ENCODE assay signal across 25 cellular contexts in the genomic region with DNA sequence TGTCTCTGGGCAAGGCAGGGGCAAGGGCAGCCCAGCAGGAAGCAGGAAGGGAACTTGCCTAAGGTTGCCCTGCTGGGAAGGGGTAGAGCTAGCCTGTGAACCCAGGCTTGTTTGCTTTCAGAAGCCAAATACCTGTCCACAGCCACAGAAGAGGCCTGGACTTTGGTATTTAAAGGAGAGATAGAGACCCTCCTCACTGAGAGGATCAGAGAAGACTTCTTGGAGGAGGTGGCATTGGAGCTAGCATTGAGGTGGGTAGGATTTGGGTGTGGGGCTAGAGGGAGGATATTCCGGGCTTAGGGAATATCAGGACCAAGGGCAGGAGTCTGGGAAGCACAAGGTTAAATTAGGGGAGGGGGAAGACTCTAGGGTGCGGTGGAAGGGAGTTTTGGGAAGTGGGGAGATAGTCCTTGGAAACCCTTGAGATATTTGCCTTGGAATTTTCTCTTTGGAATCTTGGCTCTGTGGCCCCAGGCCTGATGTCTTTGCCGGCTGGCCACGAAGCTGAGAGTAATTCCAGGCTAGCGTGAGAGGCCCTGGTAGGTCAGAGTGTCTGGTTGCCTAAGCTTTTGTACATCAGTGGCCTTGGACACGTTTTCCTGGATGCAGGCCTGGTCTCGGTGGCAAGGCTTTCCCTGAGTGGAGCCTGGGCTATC. TPM values are rescaled to one million over a fixed set of nuclear protein-coding genes. Genes with fewer than 3 reads are reported as not detected.
"Had no signal": no experiment of that assay in that cellular context is flagged by ENCODE, and none has a peak within 500 bp of the region (broad histone marks: within the 10 kb centered on the region; RNA-seq: fewer than 3 reads in every experiment).

No MANE protein-coding gene starts in this region.

- H3K27ac ChIP-seq: colonic mucosa, gastroesophageal sphincter, neutrophil, pancreas, tibial artery, uterus had no signal

- H3K36me3 ChIP-seq: colonic mucosa, gastroesophageal sphincter, heart right ventricle, neutrophil, pancreas, tibial artery, uterus had no signal

- H3K4me3 ChIP-seq: colonic mucosa, gastroesophageal sphincter, heart right ventricle, pancreas, tibial artery, uterus had no signal

- H3K36me3 Mint-ChIP-seq: activated naive CD8-positive, alpha-beta T cell treated with anti-CD3 and anti-CD28 coated beads, Interleukin-2, amount 10 ng/mL, durations not matched to agents 7 days and 5 days had no signal

- H3K4me1 ChIP-seq: colonic mucosa, pancreas, tibial artery, uterus had no signal

- H3K27me3 ChIP-seq: pancreas, uterus had no signal

- H3K9me3 Mint-ChIP-seq: activated CD8-positive, alpha-beta T cell treated with anti-CD3 and anti-CD28 coated beads for 36 hours; activated naive CD8-positive, alpha-beta T cell treated with anti-CD3 and anti-CD28 coated beads, Interleukin-2, amount 10 ng/mL, durations not matched to agents 7 days and 5 days; activated T-helper 17 cell treated with anti-CD3 and anti-CD28 coated beads, Interleukin-2, amount 50 U/mL, for 72 hours; brain; central memory CD8-positive, alpha-beta T cell; immature natural killer cell; naive thymus-derived CD8-positive, alpha-beta T cell; T-helper 2 cell treated with Interferon-gamma antibody and Interleukin-4, amounts not matched to agents 5 μg/mL and 100 μg/mL, for 36 hours had no signal

- H3K4me1 Mint-ChIP-seq: central memory CD8-positive, alpha-beta T cell; immature natural killer cell had no signal

- H3K4me3 Mint-ChIP-seq: activated CD8-positive, alpha-beta T cell treated with anti-CD3 and anti-CD28 coated beads for 36 hours; activated naive CD8-positive, alpha-beta T cell treated with anti-CD3 and anti-CD28 coated beads, Interleukin-2, amount 10 ng/mL, durations not matched to agents 7 days and 5 days; activated T-helper 17 cell treated with anti-CD3 and anti-CD28 coated beads, Interleukin-2, amount 50 U/mL, for 72 hours; brain; central memory CD8-positive, alpha-beta T cell; immature natural killer cell; naive thymus-derived CD8-positive, alpha-beta T cell; T-helper 2 cell treated with Interferon-gamma antibody and Interleukin-4, amounts not matched to agents 5 μg/mL and 100 μg/mL, for 36 hours had no signal

- DNase-seq: activated CD4-positive, alpha-beta T cell treated with anti-CD3 and anti-CD28 coated beads for 48 hours; activated CD4-positive, CD25-positive, alpha-beta regulatory T cell; activated CD8-positive, alpha-beta T cell treated with anti-CD3 and anti-CD28 coated beads for 36 hours; activated naive CD4-positive, alpha-beta T cell; activated naive CD8-positive, alpha-beta T cell treated with anti-CD3 and anti-CD28 coated beads, Interleukin-2, amount 10 ng/mL, durations not matched to agents 7 days and 5 days; activated T-cell treated with anti-CD3 and anti-CD28 coated beads, Interleukin-2, amount 50 U/mL, for 1 hour; anterior cingulate cortex; colonic mucosa; heart right ventricle; immature natural killer cell; naive thymus-derived CD8-positive, alpha-beta T cell; pancreas; stimulated activated CD4-positive, alpha-beta T cell treated with anti-CD3 and anti-CD28 coated beads, Interleukin-12 subunit alpha, Interleukin-12 subunit beta, amount 100 ng/mL, for 4 hours; stimulated activated CD4-positive, alpha-beta T cell treated with anti-CD3 and anti-CD28 coated beads, Interleukin-1b, Interleukin-23, amount 100 ng/mL, for 48 hours; stimulated activated naive CD4-positive, alpha-beta T cell treated with Interleukin-2 at 50 U/mL for 16 hours; substantia nigra; tibial artery; uterus had no signal

- H3K27ac Mint-ChIP-seq: activated CD8-positive, alpha-beta T cell treated with anti-CD3 and anti-CD28 coated beads for 36 hours; activated naive CD8-positive, alpha-beta T cell treated with anti-CD3 and anti-CD28 coated beads, Interleukin-2, amount 10 ng/mL, durations not matched to agents 7 days and 5 days; activated T-helper 17 cell treated with anti-CD3 and anti-CD28 coated beads, Interleukin-2, amount 50 U/mL, for 72 hours; brain; naive thymus-derived CD8-positive, alpha-beta T cell; T-helper 2 cell treated with Interferon-gamma antibody and Interleukin-4, amounts not matched to agents 5 μg/mL and 100 μg/mL, for 36 hours had no signal

- ATAC-seq: activated CD8-positive, alpha-beta T cell treated with anti-CD3 and anti-CD28 coated beads for 36 hours; activated T-helper 17 cell treated with anti-CD3 and anti-CD28 coated beads, Interleukin-2, amount 50 U/mL, for 72 hours; esophagus mucosa; gastroesophageal sphincter; naive thymus-derived CD8-positive, alpha-beta T cell; pancreas had no signal

- H3K9me3 ChIP-seq: colonic mucosa, gastroesophageal sphincter, heart right ventricle, neutrophil, pancreas, tibial artery, uterus had no signal

RNA-seq across cellular contexts. Expression of a gene that starts 13.1 kb away (rescaled TPM):
- total RNA-seq: naive thymus-derived CD8-positive, alpha-beta T cell had no signal
- polyA plus RNA-seq: immature natural killer cell had no signal
